Comparison of ENCODE assay signal across 8 cellular contexts in the genomic region with DNA sequence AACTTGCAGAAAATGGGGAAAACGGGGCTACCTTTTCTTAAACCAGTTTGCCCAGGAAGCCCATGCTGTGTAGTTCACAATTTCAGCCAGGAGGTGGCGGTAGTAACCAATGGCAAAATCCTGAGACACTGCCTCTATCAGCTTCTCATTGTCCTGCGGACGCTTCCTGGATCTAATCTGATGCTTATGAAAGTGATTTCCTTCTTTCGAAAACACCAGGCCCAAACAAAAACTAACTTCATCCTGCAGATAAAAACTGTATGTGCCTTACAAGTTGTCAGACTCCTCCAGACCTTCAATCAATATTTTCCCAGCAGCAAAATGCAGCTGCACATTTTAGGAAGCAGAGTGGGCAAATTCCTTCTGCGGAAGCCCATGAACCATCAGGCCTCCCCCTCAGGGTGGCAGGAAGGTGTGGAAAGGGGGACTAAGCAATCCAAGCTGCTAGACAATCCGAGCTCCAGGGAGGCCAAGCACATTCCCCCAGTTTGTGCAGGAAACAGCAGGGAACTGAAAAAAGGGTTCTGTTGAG.
DNase-seq lines count a peak whose midpoint lies in the region; ATAC-seq and TF ChIP-seq lines count a peak whose summit lies in the region.

No MANE protein-coding gene starts in this region.

- H3K9ac ChIP-seq in HCT116 (ENCODE audit: low read length), result no peak overlapping the region

- intact Hi-C loops in HCT116 (cut with micrococcal nuclease), result loop anchor here (1.0 to 5.0 kb wide), 5 partner anchors 144 to 938 kb away; partner anchors contain the start of gene RREB1

- H3K9me3 ChIP-seq in HCT116 (ENCODE audit: control insufficient read depth in 1 of 2, insufficient read depth in 1 of 2, low read depth in 1 of 2, low read length in 2 of 2), result no peaks in the 10 kb centered on the region

- H3K4me2 ChIP-seq in HCT116 (ENCODE audit: low read length), result peak overlapping the region; percentile 35

- H3K27ac ChIP-seq in HCT116 (ENCODE audit: low read depth, low read length), result no peak overlapping the region

- no peak for TF ChIP-seq POLR2A in HCT116 (IDR thresholded peaks at IDR 0.05; ENCODE audit: borderline replicate concordance, extremely low read depth, insufficient read depth, insufficient read length)

- no peak overlapping the region for H3K4me3 ChIP-seq in HCT116 (replicated peaks in 1 of 2; ENCODE audit: low read depth in 1 of 2, low read length in 2 of 2)

- ATAC-seq in HCT116 (peak; percentile 92), left lobe of liver (peak; percentile 91), GM18520 (IDR thresholded peaks at IDR 0.05; ENCODE audit: unreplicated experiment) (no peak)

- POLR2A ChIA-PET in HCT116 (lab: Charles Lee), result interaction anchor here (1.8 kb wide), 1 partner anchor 10 kb away, joined by 7 read pairs; no protein-coding TSS in a partner anchor

- peaks cover 0 to 21% of the 10 kb centered on the region in 2 experiments; a peak in 2 of 4 replicates for H3K4me1 ChIP-seq in HCT116 (ENCODE audit: control insufficient read depth in 1 of 2, insufficient read depth in 2 of 2, low read length in 2 of 2)

- H3K79me2 ChIP-seq in HCT116 (ENCODE audit: insufficient read depth, low read length), result no peaks in the 10 kb centered on the region

- H4K20me1 ChIP-seq in HCT116 (ENCODE audit: insufficient read depth), result no peaks in the 10 kb centered on the region

- H3K9me2 ChIP-seq in HCT116 (ENCODE audit: insufficient read depth), result no peaks in the 10 kb centered on the region

- H2AFZ ChIP-seq in HCT116 (ENCODE audit: low read depth, low read length, poor library complexity, severe bottlenecking), result peak overlapping the region; percentile 79

- H3K27me3 ChIP-seq in HCT116 (ENCODE audit: insufficient read depth, low read length), result no peaks in the 10 kb centered on the region

- H3K36me3 ChIP-seq in HCT116 (ENCODE audit: control insufficient read depth in 1 of 2, insufficient read depth in 2 of 2, low read length in 2 of 2), result no peaks in the 10 kb centered on the region

- peak; percentile 83 for DNase-seq in D341Med (ENCODE audit: low spot score)
- peak; percentile 65 for DNase-seq in HCT116 (ENCODE audit: low read depth, low spot score)
- DNase-seq in NCI-H2227 treated with DMSO at 0.1 percent for 48 hours (lab: John Stamatoyannopoulos, UW), result peak; percentile 58
- DNase-seq in activated CD4-positive, CD25-positive, alpha-beta regulatory T cell treated with anti-CD3 and anti-CD28 coated beads, Interleukin-2, amount 50 U/mL, for 16 hours (ENCODE audit: low read depth, low spot score), result peak; percentile 64
- DNase-seq in cerebellar cortex (ENCODE audit: low spot score), result peak; percentile 78
- DNase-seq in left lobe of liver (ENCODE audit: low spot score), result peak; percentile 81
- peak; percentile 74 for DNase-seq in stimulated activated CD4-positive, alpha-beta T cell treated with anti-CD3 and anti-CD28 coated beads, Interleukin-4, amount 100 ng/mL, for 1 hour

- peak; percentile 97 for TF ChIP-seq RAD21 in HCT116 (IDR thresholded peaks at IDR 0.05; ENCODE audit: low read depth)

- TF ChIP-seq CTCF in HCT116 (IDR thresholded peaks at IDR 0.05 in 2 of 3, conservative IDR thresholded peaks at IDR 0.05 in 1 of 3; ENCODE audit: borderline replicate concordance in 1 of 3, insufficient read depth in 1 of 3, low read depth in 2 of 3, low read length in 2 of 3), result peak; percentile 85 to 92 (median 92)

- CTCF ChIA-PET in HCT116 (lab: Charles Lee), result interaction anchor here (0.5 to 2.7 kb wide), 15 partner anchors 10 to 938 kb away, joined by 3 to 16 read pairs (median 5); no protein-coding TSS in a partner anchor

- BruUV-seq in HCT116 (replicated peaks; lab: Mats Ljungman, UMichigan), result no TSS peak

- RAD21 ChIA-PET in HCT116 (lab: Charles Lee; ENCODE audit: low non-redundant PET in 1 of 2, low total read pairs in 2 of 2, uncharacterized antibody in 2 of 2, unreplicated experiment in 2 of 2), result interaction anchor here in 1 of 2 experiments (0.6 kb wide), 1 partner anchor 110 kb away, joined by 3 read pairs; no protein-coding TSS in a partner anchor

TF ChIP-seq in HCT116, 20 proteins besides CTCF, POLR2A, EP300 and RAD21:
- TF ChIP-seq ZFX (IDR thresholded peaks at IDR 0.05) (no peak), CEBPB (IDR thresholded peaks at IDR 0.05; ENCODE audit: low read depth) (no peak), EGR1 (IDR thresholded peaks at IDR 0.05; ENCODE audit: low read depth) (no peak), SP1 (IDR thresholded peaks at IDR 0.05; ENCODE audit: low read depth) (no peak), CBX3 (IDR thresholded peaks at IDR 0.05; ENCODE audit: low read depth) (no peak)
TF ChIP-seq in HCT116: peak in this region for 0.
